Comparison of ENCODE assay signal across 8 cellular contexts in the genomic region with DNA sequence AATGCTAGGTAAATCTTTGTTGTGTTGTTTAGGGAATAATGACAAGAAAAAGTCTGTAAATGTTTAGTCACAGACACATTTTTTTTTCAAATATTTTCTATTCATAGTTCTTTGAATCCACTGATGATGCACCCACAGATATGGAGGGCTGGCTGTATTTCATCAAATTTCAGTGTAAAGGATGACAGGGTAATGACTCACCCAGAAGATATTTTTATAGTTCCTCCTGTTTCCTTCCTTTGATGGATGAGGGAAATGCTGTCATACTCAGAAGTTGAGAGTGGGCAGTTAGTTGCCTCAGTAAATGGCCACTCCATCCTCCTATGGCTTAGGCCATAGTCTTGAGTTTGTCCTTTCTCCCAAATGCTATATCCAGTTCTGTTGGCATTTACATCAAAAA.
DNase-seq lines count a peak whose midpoint lies in the region; ATAC-seq, FAIRE-seq and TF ChIP-seq lines count a peak whose summit lies in the region.

No MANE protein-coding gene starts in this region.

- FAIRE-seq in small intestine (lab: Jason Lieb, UNC), result no peak

- DNase-seq in COLO829 (ENCODE audit: low spot score), result peak; percentile 74
- peak; percentile 89 for DNase-seq in LoVo (ENCODE audit: low spot score)
- no peak for DNase-seq in ascending aorta (ENCODE audit: low spot score in 2 of 2)
- peak; percentile 89 for DNase-seq in mesenchymal stem cell
- DNase-seq in CD8-positive, alpha-beta T cell, result no peak
- no peak for DNase-seq in colonic mucosa
- DNase-seq in activated CD4-positive, alpha-beta T cell treated with anti-CD3 and anti-CD28 coated beads for 1 hour, result no peak
- DNase-seq in small intestine, result no peak

- intact Hi-C loops in ascending aorta (cut with DNase I) (no loop called here), colonic mucosa (cut with DNase I) (no loop called here)
- intact Hi-C loops in CD8-positive, alpha-beta T cell (cut with DNase I, micrococcal nuclease), result no loop called here

- no peak overlapping the region for H3K18ac ChIP-seq in mesenchymal stem cell (ENCODE audit: low read depth in 1 of 2, low read length in 2 of 2)

- H2BK5ac ChIP-seq in mesenchymal stem cell (ENCODE audit: low read depth, low read length, poor library complexity, severe bottlenecking), result no peak overlapping the region

- H2BK15ac ChIP-seq in mesenchymal stem cell (ENCODE audit: low read depth, poor library complexity, severe bottlenecking), result no peak overlapping the region

- ATAC-seq in CD8-positive, alpha-beta T cell, result no peak

- H2BK120ac ChIP-seq in mesenchymal stem cell (ENCODE audit: low read depth, low read length), result no peak overlapping the region

- H3K79me1 ChIP-seq in mesenchymal stem cell (replicated peaks; ENCODE audit: low read length, poor library complexity, severe bottlenecking), result peaks cover 7% of the 10 kb centered on the region

- CTCF ChIA-PET in CD8-positive, alpha-beta T cell (lab: Charles Lee), result no interaction called here

- no peaks in the 10 kb centered on the region for H3K9me3 Mint-ChIP-seq in CD8-positive, alpha-beta T cell

- POLR2A ChIA-PET in CD8-positive, alpha-beta T cell (lab: Charles Lee), result no interaction called here

- H3K4ac ChIP-seq in mesenchymal stem cell (ENCODE audit: low read depth in 1 of 2, low read length in 2 of 2), result no peak overlapping the region

- no peak overlapping the region for H2AK5ac ChIP-seq in mesenchymal stem cell (ENCODE audit: low read length, severe bottlenecking)

- H3K27me3 ChIP-seq in ascending aorta, result no peaks in the 10 kb centered on the region
- H3K27me3 ChIP-seq in mesenchymal stem cell (ENCODE audit: control insufficient read depth in 1 of 2, insufficient read depth in 1 of 2, low read length in 2 of 2), result no peaks in the 10 kb centered on the region
- H3K27me3 ChIP-seq in CD8-positive, alpha-beta T cell (ENCODE audit: insufficient read depth, low read length), result no peaks in the 10 kb centered on the region
- H3K27me3 ChIP-seq in colonic mucosa, result no peaks in the 10 kb centered on the region
- H3K27me3 ChIP-seq in small intestine (ENCODE audit: control insufficient read depth in 2 of 2, insufficient read depth in 2 of 2, low read length in 2 of 2), result no peaks in the 10 kb centered on the region

- no peak overlapping the region for H3K23ac ChIP-seq in mesenchymal stem cell (ENCODE audit: low read length in 2 of 2)

- H4K8ac ChIP-seq in mesenchymal stem cell (ENCODE audit: low read length), result no peak overlapping the region

- H3K14ac ChIP-seq in mesenchymal stem cell (ENCODE audit: low read length in 2 of 2), result no peak overlapping the region

- H3K4me3 Mint-ChIP-seq in CD8-positive, alpha-beta T cell, result no peak overlapping the region

- H3K27me3 Mint-ChIP-seq in CD8-positive, alpha-beta T cell (ENCODE audit: low read depth), result no peaks in the 10 kb centered on the region

- H2BK12ac ChIP-seq in mesenchymal stem cell (ENCODE audit: low read length in 2 of 2), result no peak overlapping the region

- no peak overlapping the region for H3K4me2 ChIP-seq in mesenchymal stem cell (ENCODE audit: low read length, poor library complexity, severe bottlenecking)

- H2AFZ ChIP-seq in mesenchymal stem cell (ENCODE audit: low read depth, low read length), result no peak overlapping the region

- H3K36me3 Mint-ChIP-seq in CD8-positive, alpha-beta T cell, result no peaks in the 10 kb centered on the region

- no peak overlapping the region for H4K91ac ChIP-seq in mesenchymal stem cell (ENCODE audit: low read length)

- H3K9me3 ChIP-seq in ascending aorta, result no peaks in the 10 kb centered on the region
- H3K9me3 ChIP-seq in mesenchymal stem cell (ENCODE audit: control insufficient read depth, low read length), result no peaks in the 10 kb centered on the region
- no peaks in the 10 kb centered on the region for H3K9me3 ChIP-seq in CD8-positive, alpha-beta T cell (ENCODE audit: low read length)
- no peaks in the 10 kb centered on the region for H3K9me3 ChIP-seq in colonic mucosa
- no peaks in the 10 kb centered on the region for H3K9me3 ChIP-seq in small intestine (ENCODE audit: control insufficient read depth, low read depth)

- TF ChIP-seq CTCF in ascending aorta (IDR thresholded peaks at IDR 0.05), result no peak
- no peak for TF ChIP-seq CTCF in CD8-positive, alpha-beta T cell (IDR thresholded peaks at IDR 0.05)
- no peak for TF ChIP-seq CTCF in colonic mucosa (IDR thresholded peaks at IDR 0.05)

- H3K4me3 ChIP-seq in ascending aorta, result no peak overlapping the region
- H3K4me3 ChIP-seq in mesenchymal stem cell (ENCODE audit: insufficient read depth in 1 of 2, low read depth in 1 of 2, low read length in 2 of 2), result no peak overlapping the region
- H3K4me3 ChIP-seq in CD8-positive, alpha-beta T cell (ENCODE audit: low read depth, low read length), result no peak overlapping the region
- no peak overlapping the region for H3K4me3 ChIP-seq in colonic mucosa
- no peak overlapping the region for H3K4me3 ChIP-seq in small intestine (ENCODE audit: low read depth in 1 of 2, low read length in 2 of 2)

- H3K4me1 Mint-ChIP-seq in CD8-positive, alpha-beta T cell (ENCODE audit: low read depth), result no peaks in the 10 kb centered on the region

- H3K27ac ChIP-seq in ascending aorta, result peak overlapping the region; percentile 64 to 77
- no peak overlapping the region for H3K27ac ChIP-seq in mesenchymal stem cell (ENCODE audit: low read length, poor library complexity, severe bottlenecking)
- H3K27ac ChIP-seq in CD8-positive, alpha-beta T cell (ENCODE audit: low read depth, low read length), result no peak overlapping the region
- no peak overlapping the region for H3K27ac ChIP-seq in colonic mucosa
- H3K27ac ChIP-seq in small intestine (ENCODE audit: low read depth in 1 of 2, low read length in 1 of 2), result no peak overlapping the region

- H3K27ac Mint-ChIP-seq in CD8-positive, alpha-beta T cell, result no peak overlapping the region

- H3K9ac ChIP-seq in mesenchymal stem cell (ENCODE audit: low read length) (peak overlapping the region; percentile 56), colonic mucosa (ENCODE audit: low read depth in 2 of 2, low read length in 2 of 2) (no peak overlapping the region)

- H3K4me1 ChIP-seq in ascending aorta (peaks cover 9 to 77% of the 10 kb centered on the region in 2 donors), mesenchymal stem cell (ENCODE audit: control insufficient read depth, insufficient read depth, low read depth, low read length) (peaks cover 21% of the 10 kb centered on the region), colonic mucosa (no peaks in the 10 kb centered on the region), small intestine (ENCODE audit: control insufficient read depth in 2 of 2, insufficient read depth in 1 of 2, low read depth in 1 of 2, low read length in 1 of 2) (peaks cover 0 to 9% of the 10 kb centered on the region in 2 donors)
- H3K4me1 ChIP-seq in CD8-positive, alpha-beta T cell (ENCODE audit: insufficient read depth, low read length), result no peaks in the 10 kb centered on the region

- no peaks in the 10 kb centered on the region for H3K36me3 ChIP-seq in ascending aorta
- H3K36me3 ChIP-seq in mesenchymal stem cell (ENCODE audit: control insufficient read depth in 1 of 2, insufficient read depth in 2 of 2, low read depth in 1 of 2, low read length in 2 of 2), result peaks cover 0 to 14% of the 10 kb centered on the region in 2 experiments
- H3K36me3 ChIP-seq in CD8-positive, alpha-beta T cell (ENCODE audit: insufficient read depth, low read length), result no peaks in the 10 kb centered on the region
- no peaks in the 10 kb centered on the region for H3K36me3 ChIP-seq in colonic mucosa
- H3K36me3 ChIP-seq in small intestine (ENCODE audit: control insufficient read depth in 2 of 2, insufficient read depth in 2 of 2, low read length in 2 of 2), result no peaks in the 10 kb centered on the region

Comparison
In these comparisons a context has a peak if more than half of its experiments do, and no peak if none do; other contexts are left out.
1. DNase-seq: peak in COLO829 (single experiment), LoVo (single experiment) and mesenchymal stem cell (single experiment); none in ascending aorta (0 of 2), CD8-positive, alpha-beta T cell (0 of 7), colonic mucosa (single experiment), activated CD4-positive, alpha-beta T cell treated with anti-CD3 and anti-CD28 coated beads for 1 hour (single experiment) and small intestine (single experiment).
2. H3K27ac ChIP-seq: peak in ascending aorta (2 of 2); none in mesenchymal stem cell (single experiment), CD8-positive, alpha-beta T cell (single experiment), colonic mucosa (single experiment) and small intestine (0 of 2).